ENCODE assay signal across 8 cellular contexts in genomic region chr3:122497425-122497824, GRCh38. TPM values are rescaled to one million over a fixed set of nuclear protein-coding genes. Genes with fewer than 3 reads are reported as not detected.
DNase-seq lines count a peak whose midpoint lies in the region; ATAC-seq, FAIRE-seq and TF ChIP-seq lines count a peak whose summit lies in the region.

No MANE protein-coding gene starts in this region.

- intact Hi-C loops in kidney (cut with DNase I): no loop called here

- H3K27ac ChIP-seq in kidney (ENCODE audit: low read depth in 2 of 2, low read length in 2 of 2): no peak overlapping the region

- FAIRE-seq in kidney (lab: Jason Lieb, UNC): no peak

- DNase-seq in A172 (ENCODE audit: low spot score) (peak; percentile 93), SKM-1 (lab: John Stamatoyannopoulos, UW; ENCODE audit: unreplicated experiment) (peak; percentile 34), fibroblast of the conjunctiva (ENCODE audit: low read depth) (peak; percentile 65), kidney (no peak), G401 (ENCODE audit: low spot score) (no peak), NCI-H774 (lab: John Stamatoyannopoulos, UW) (no peak)

- ATAC-seq in GM18520 (IDR thresholded peaks at IDR 0.05; ENCODE audit: unreplicated experiment) (peak; percentile 95), HG03064 (IDR thresholded peaks at IDR 0.05; ENCODE audit: low read depth, unreplicated experiment) (peak; percentile 89)

- no peak overlapping the region for H3K9ac ChIP-seq in kidney (ENCODE audit: low read length in 2 of 2)

- in situ Hi-C loops in G401 (cut with HindIII; ENCODE audit: low sequenced_read_pairs): no loop called here

- H3K9me3 ChIP-seq in kidney (ENCODE audit: control insufficient read depth in 1 of 2, low read length in 2 of 2): no peaks in the 10 kb centered on the region

- no peak overlapping the region for H3K4me3 ChIP-seq in kidney (ENCODE audit: low read length in 2 of 2)

- TF ChIP-seq CTCF in kidney (IDR thresholded peaks at IDR 0.05; ENCODE audit: borderline replicate concordance, extremely low read depth, insufficient read depth): no peak

- H3K36me3 ChIP-seq in kidney (ENCODE audit: control insufficient read depth in 1 of 2, insufficient read depth in 2 of 2, low read length in 2 of 2): peaks cover 0 to 8% of the 10 kb centered on the region in 2 donors

- peaks cover 0 to 5% of the 10 kb centered on the region in 2 donors for H3K4me1 ChIP-seq in kidney (ENCODE audit: control insufficient read depth in 1 of 2, insufficient read depth in 1 of 2, low read depth in 1 of 2, low read length in 2 of 2)

RNA-seq across cellular contexts. Expression of gene KPNA1, which starts 17.3 kb away (rescaled TPM):
- total RNA-seq in A172 (2014; rRNA removed; shearing (Covaris generic)): 23.8 and 30.6 TPM in 2 replicates
- 64.5 TPM for total RNA-seq in kidney
- 16.8 TPM for polyA plus RNA-seq in kidney (ENCODE audit: insufficient read depth, low read depth, low replicate concordance)
- 30.8 and 58.9 TPM in 2 replicates for total RNA-seq in G401 (2014; rRNA removed; shearing (Covaris generic))

Comparison
In these comparisons a context has a peak if more than half of its experiments do, and no peak if none do; other contexts are left out.
1. DNase-seq: peak in A172 (single experiment), SKM-1 (single experiment) and fibroblast of the conjunctiva (single experiment); none in kidney (single experiment), G401 (single experiment) and NCI-H774 (single experiment).